ENCODE assay signal across 8 cellular contexts in genomic region chr7:16646427-16647081, GRCh38. TPM values are rescaled to one million over a fixed set of nuclear protein-coding genes. Genes with fewer than 3 reads are reported as not detected.
DNase-seq lines count a peak whose midpoint lies in the region; ATAC-seq, FAIRE-seq and TF ChIP-seq lines count a peak whose summit lies in the region.

No MANE protein-coding gene starts in this region.

- H3F3A ChIP-seq in neural progenitor cell (ENCODE audit: low read depth) = peaks cover 15% of the 10 kb centered on the region

- no peak for FAIRE-seq in H54 (lab: Jason Lieb, UNC)

- H3K79me2 ChIP-seq in neural progenitor cell (ENCODE audit: low read depth) = peaks cover 90% of the 10 kb centered on the region

- H3K27ac ChIP-seq in HUES6 (ENCODE audit: low read depth, low read length) (peak overlapping the region; percentile 98; the same call in 1 of the 2 replicates), VCaP (peak overlapping the region; percentile 87), esophagus squamous epithelium (peak overlapping the region; percentile 88 to 97 (median 94)), neural progenitor cell (peak overlapping the region; percentile 99)

- peaks cover 51% of the 10 kb centered on the region for H3K4me1 Mint-ChIP-seq in neural progenitor cell

- TF ChIP-seq CTCF in VCaP (conservative IDR thresholded peaks at IDR 0.05) = no peak
- no peak for TF ChIP-seq CTCF in esophagus squamous epithelium (IDR thresholded peaks at IDR 0.05)
- TF ChIP-seq CTCF in neural progenitor cell (IDR thresholded peaks at IDR 0.05) = no peak

- no peaks in the 10 kb centered on the region for H3K9me3 Mint-ChIP-seq in neural progenitor cell

- H3K4me3 Mint-ChIP-seq in neural progenitor cell = peak overlapping the region; percentile 100

- H3K9ac ChIP-seq in HUES6 (ENCODE audit: low read length) = peak overlapping the region; percentile 97
- H3K9ac ChIP-seq in neural progenitor cell = peak overlapping the region; percentile 98

- ATAC-seq in GM21786 (IDR thresholded peaks at IDR 0.05; ENCODE audit: unreplicated experiment) = no peak

- no peaks in the 10 kb centered on the region for H3K9me3 ChIP-seq in HUES6 (ENCODE audit: control insufficient read depth, insufficient read depth, low read depth, low read length)
- no peaks in the 10 kb centered on the region for H3K9me3 ChIP-seq in esophagus squamous epithelium
- H3K9me3 ChIP-seq in neural progenitor cell (ENCODE audit: low read depth) = no peaks in the 10 kb centered on the region

- H3K4me1 ChIP-seq in HUES6 (ENCODE audit: control insufficient read depth, insufficient read depth, low read length) = peaks cover 25% of the 10 kb centered on the region
- peaks cover 19 to 70% (median 40%) of the 10 kb centered on the region in 3 donors for H3K4me1 ChIP-seq in esophagus squamous epithelium
- peaks cover 52% of the 10 kb centered on the region for H3K4me1 ChIP-seq in neural progenitor cell

- 1% methylated on average over 10 of the region's 34 CpGs for WGBS in esophagus squamous epithelium, 2 donors

- H3K27ac Mint-ChIP-seq in neural progenitor cell = peak overlapping the region; percentile 48

- H2AFZ ChIP-seq in neural progenitor cell (replicated peaks) = peak overlapping the region; percentile 93

- H4K20me1 ChIP-seq in neural progenitor cell (ENCODE audit: low read depth) = peaks cover 33% of the 10 kb centered on the region

- H3K4me3 ChIP-seq in HUES6 (ENCODE audit: low read depth, low read length) (peak overlapping the region; percentile 98), esophagus squamous epithelium (peak overlapping the region; percentile 81 to 99 (median 92)), neural progenitor cell (peak overlapping the region; percentile 95)

- no peaks in the 10 kb centered on the region for H3K27me3 Mint-ChIP-seq in neural progenitor cell (ENCODE audit: insufficient read depth, low read depth)

- H3K36me3 Mint-ChIP-seq in neural progenitor cell = peaks cover 11% of the 10 kb centered on the region

- intact Hi-C loops in esophagus squamous epithelium (cut with DNase I) = no loop called here

- H3K36me3 ChIP-seq in HUES6 (ENCODE audit: control insufficient read depth, insufficient read depth, low read length) = no peaks in the 10 kb centered on the region
- H3K36me3 ChIP-seq in esophagus squamous epithelium = no peaks in the 10 kb centered on the region
- no peaks in the 10 kb centered on the region for H3K36me3 ChIP-seq in neural progenitor cell

- TF ChIP-seq POLR2A in esophagus squamous epithelium (IDR thresholded peaks at IDR 0.05) (no peak), H54 (IDR thresholded peaks at IDR 0.05; ENCODE audit: low read depth, low read length) (no peak)

- H3K4me2 ChIP-seq in neural progenitor cell = peak overlapping the region; percentile 99

- peak; percentile 11 to 38 for DNase-seq in NCI-H2081 (lab: John Stamatoyannopoulos, UW)
- DNase-seq in NCI-H2081 treated with DMSO at 0.1 percent for 48 hours (lab: John Stamatoyannopoulos, UW) = no peak
- DNase-seq in esophagus squamous epithelium (lab: John Stamatoyannopoulos, UW) = no peak
- DNase-seq in neural progenitor cell (ENCODE audit: low spot score) = no peak
- no peak for DNase-seq in H54 (ENCODE audit: insufficient read length, low spot score)

- H3K27me3 ChIP-seq in HUES6 (ENCODE audit: control insufficient read depth, insufficient read depth, low read length) = peaks cover 8% of the 10 kb centered on the region; the same call in 1 of the 2 replicates
- no peaks in the 10 kb centered on the region for H3K27me3 ChIP-seq in esophagus squamous epithelium
- no peaks in the 10 kb centered on the region for H3K27me3 ChIP-seq in neural progenitor cell

RNA-seq across cellular contexts. Expression of gene BZW2, which starts 0.6 kb away (rescaled TPM):
- total RNA-seq in esophagus squamous epithelium = 10 to 100 TPM; 38.2 to 79.5 (median 69.6) TPM
- 100 and 126 TPM in 2 replicates for total RNA-seq in neural progenitor cell (ENCODE audit: low replicate concordance)

RNA-seq across cellular contexts. Expression of gene ANKMY2, which starts 1.0 kb away (rescaled TPM):
- total RNA-seq in esophagus squamous epithelium (10 to 100 TPM in 1 of 4 donors, 1 to 10 TPM in 3; 3.8 to 13.4 (median 7.0) TPM), neural progenitor cell (ENCODE audit: low replicate concordance) (47.7 and 68.5 TPM in 2 replicates)

Comparison
In these comparisons a context has a peak if more than half of its experiments do, and no peak if none do; other contexts are left out.
1. DNase-seq: peak in NCI-H2081 (2 of 2); none in NCI-H2081 treated with DMSO at 0.1 percent for 48 hours (single experiment), esophagus squamous epithelium (single experiment), neural progenitor cell (single experiment) and H54 (single experiment).
2. Peak in every context shown above with its lines, with median percentiles within 50 percentile points of each other: H3K27ac ChIP-seq and H3K4me3 ChIP-seq.